ENCODE assay signal across 12 cellular contexts in the genomic region with DNA sequence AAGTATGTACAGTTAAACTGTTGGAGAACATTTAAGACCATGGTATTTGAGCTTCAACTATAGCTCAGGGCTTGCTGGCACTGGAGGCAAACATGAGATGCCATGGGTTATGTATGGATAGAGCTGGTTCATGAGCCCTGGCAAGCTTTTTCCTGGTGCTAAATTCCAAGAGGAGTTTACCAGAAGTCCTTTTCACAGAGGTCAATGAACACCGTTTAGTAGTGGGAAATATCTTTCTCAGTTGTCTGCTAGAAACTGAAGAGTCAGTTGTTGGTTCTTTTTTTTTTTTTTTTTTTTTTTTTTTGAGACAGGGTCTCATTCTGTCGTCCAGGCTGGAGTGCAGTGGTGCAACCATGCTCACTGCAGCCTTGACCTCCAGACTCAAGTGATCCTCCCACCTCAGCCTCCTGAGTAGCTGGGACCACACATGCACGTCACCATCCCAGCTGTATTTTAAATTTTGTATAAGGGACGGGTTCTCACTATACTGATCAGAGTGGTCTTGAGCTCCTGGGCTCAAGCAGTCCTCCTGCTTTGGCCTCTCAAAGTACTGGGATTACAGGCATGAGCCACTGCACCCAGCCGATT. TPM values are rescaled to one million over a fixed set of nuclear protein-coding genes. Genes with fewer than 3 reads are reported as not detected.
A peak's percentile ranks its signal among the peaks of the same experiment; 100 is the strongest.
DNase-seq lines count a peak whose midpoint lies in the region; ATAC-seq lines count a peak whose summit lies in the region.
"Had no signal": no experiment of that assay in that cellular context is flagged by ENCODE, and none has a peak within 500 bp of the region (broad histone marks: within the 10 kb centered on the region; RNA-seq: fewer than 3 reads in every experiment).

No MANE protein-coding gene starts in this region.

- H3K9me3 ChIP-seq in SK-N-MC (ENCODE audit: low read depth, low read length) = no peaks in the 10 kb centered on the region
- H3K9me3 ChIP-seq in iPS-20b (ENCODE audit: insufficient read depth, low read depth, low read length) = no peaks in the 10 kb centered on the region

- H3K27me3 ChIP-seq in iPS-20b (ENCODE audit: insufficient read depth, low read length) = peaks cover 30% of the 10 kb centered on the region

- DNase-seq in left cardiac atrium = peak; percentile 10
- no peak for DNase-seq in left ventricle myocardium superior
- no peak for DNase-seq in SK-N-MC (ENCODE audit: low read depth, low spot score)
- DNase-seq in NCI-H1417 (lab: John Stamatoyannopoulos, UW) = no peak
- DNase-seq in DMS153 (lab: John Stamatoyannopoulos, UW) = no peak
- DNase-seq in sciatic nerve (ENCODE audit: low spot score) = no peak
- no peak for DNase-seq in GM03348 (ENCODE audit: low spot score)
- DNase-seq: head of caudate nucleus, T1000 had no signal

- H3K27ac ChIP-seq in SK-N-MC = 0 out of 2 replicates have a peak overlapping the region, but pooled peaks have one; percentile 19
- H3K27ac ChIP-seq in iPS-20b (ENCODE audit: low read length) = no peak overlapping the region
- H3K27ac ChIP-seq: parathyroid adenoma had no signal

- H3K36me3 ChIP-seq in SK-N-MC (ENCODE audit: insufficient read depth, low read length) (peaks cover 2% of the 10 kb centered on the region; the same call in 1 of the 2 replicates), iPS-20b (ENCODE audit: insufficient read depth, low read depth, low read length) (no peaks in the 10 kb centered on the region)

- H3K4me3 ChIP-seq in SK-N-MC = peak overlapping the region; percentile 82
- H3K4me3 ChIP-seq in iPS-20b (ENCODE audit: low read length) = peak overlapping the region; percentile 85

- intact Hi-C loops in left cardiac atrium (cut with DNase I) (loop anchor here (2.0 to 10.0 kb wide), 3 partner anchors 37 to 123 kb away; a partner anchor contains a TSS), left ventricle myocardium superior (cut with micrococcal nuclease) (loop anchor here (10.0 kb wide), 1 partner anchor 123 kb away; no protein-coding TSS in a partner anchor), sciatic nerve (cut with DNase I) (no loop called here)

- ATAC-seq in left cardiac atrium = no peak
- ATAC-seq in left ventricle myocardium superior = no peak
- no peak for ATAC-seq in sciatic nerve

- peak overlapping the region; percentile 71 for H3K9ac ChIP-seq in SK-N-MC (ENCODE audit: insufficient read length)
- H3K9ac ChIP-seq in iPS-20b (ENCODE audit: low read depth, low read length) = no peak overlapping the region
- H3K9ac ChIP-seq: parathyroid adenoma had no signal

- peaks cover 8% of the 10 kb centered on the region; the same call in 1 of the 2 replicates for H3K4me1 ChIP-seq in iPS-20b (ENCODE audit: insufficient read depth, low read length)

RNA-seq across cellular contexts. Expression of a gene that starts 1.3 kb away (rescaled TPM):
- total RNA-seq in left cardiac atrium = 1 to 10 TPM; 3.0 to 4.3 TPM
- total RNA-seq in left ventricle myocardium superior = 4.0 TPM
- 7.1 TPM for total RNA-seq in sciatic nerve

RNA-seq across cellular contexts. Expression of a gene that starts 9.5 kb away (rescaled TPM):
- total RNA-seq in left cardiac atrium (10 to 100 TPM; 41.1 to 46.6 TPM), left ventricle myocardium superior (15.7 TPM), sciatic nerve (46.8 TPM)

RNA-seq across cellular contexts. Expression of a gene that starts 16.5 kb away (rescaled TPM):
- total RNA-seq in left cardiac atrium (100 to 1,000 TPM; 364 to 404 TPM), left ventricle myocardium superior (374 TPM), sciatic nerve (198 TPM)

RNA-seq across cellular contexts. Expression of a gene that starts 31.0 kb away (rescaled TPM):
- 1 to 10 TPM; 5.6 to 5.9 TPM for total RNA-seq in left cardiac atrium
- 0.87 TPM for total RNA-seq in left ventricle myocardium superior
- total RNA-seq in sciatic nerve = 4.1 TPM

RNA-seq across cellular contexts. Expression of a gene that starts 35.7 kb away (rescaled TPM):
- 1 to 10 TPM; 1.1 to 3.2 TPM for total RNA-seq in left cardiac atrium
- total RNA-seq in left ventricle myocardium superior = 2.0 TPM
- 3.6 TPM for total RNA-seq in sciatic nerve
- total RNA-seq: endothelial cell of umbilical vein had no signal
